8 cellular contexts compared by ENCODE assay signal in genomic region chr1:32200226-32201010, GRCh38. TPM values are rescaled to one million over a fixed set of nuclear protein-coding genes. Genes with fewer than 3 reads are reported as not detected.
DNase-seq lines count a peak whose midpoint lies in the region; ATAC-seq and TF ChIP-seq lines count a peak whose summit lies in the region.

CCDC28B (plus strand) TSS chr1:32200595; CDS start chr1:32201936, 1,341 bp downstream.

- no peaks in the 10 kb centered on the region for H3K9me3 ChIP-seq in BE2C

- CTCF ChIA-PET in activated CD4-positive, alpha-beta T cell treated with anti-CD3 and anti-CD28 coated beads, Interleukin-2, amount 10 ng/mL, durations not matched to agents 7 days and 5 days (lab: Charles Lee), result interaction anchor here (0.7 to 2.2 kb wide), 7 partner anchors 9 to 91 kb away, joined by 3 to 11 read pairs (median 4); partner anchors contain the start of gene TXLNA

- H3K27ac Mint-ChIP-seq in activated CD4-positive, alpha-beta T cell treated with anti-CD3 and anti-CD28 coated beads, Interleukin-2, amount 10 ng/mL, durations not matched to agents 7 days and 5 days, result peak within 1 kb of the TSS; percentile 88

- peaks cover 8% of the 10 kb centered on the region for H3K4me1 ChIP-seq in BE2C

- H3K4me1 Mint-ChIP-seq in activated CD4-positive, alpha-beta T cell treated with anti-CD3 and anti-CD28 coated beads, Interleukin-2, amount 10 ng/mL, durations not matched to agents 7 days and 5 days, result peaks cover 76% of the 10 kb centered on the region

- DNase-seq in BE2C (peak; percentile 56), H4 (ENCODE audit: low spot score) (peak; percentile 45), NCI-H510A treated with DMSO at 0.1 percent for 48 hours (lab: John Stamatoyannopoulos, UW) (peak; percentile 58), dermis blood vessel endothelial cell (peak; percentile 51), left kidney (ENCODE audit: low read depth, low spot score) (peak; percentile 92)
- DNase-seq in activated CD4-positive, alpha-beta T cell treated with anti-CD3 and anti-CD28 coated beads, Interleukin-2, amount 10 ng/mL, durations not matched to agents 7 days and 5 days, result peak; percentile 69
- peak; percentile 41 for DNase-seq in stimulated activated CD4-positive, alpha-beta T cell treated with anti-CD3 and anti-CD28 coated beads, Interleukin-1b, Interleukin-23, amount 100 ng/mL, for 48 hours

- no peaks in the 10 kb centered on the region; the same call in 1 of the 2 replicates for H3K36me3 ChIP-seq in BE2C

- no peaks in the 10 kb centered on the region for H3K27me3 Mint-ChIP-seq in activated CD4-positive, alpha-beta T cell treated with anti-CD3 and anti-CD28 coated beads, Interleukin-2, amount 10 ng/mL, durations not matched to agents 7 days and 5 days

- H3K9me3 Mint-ChIP-seq in activated CD4-positive, alpha-beta T cell treated with anti-CD3 and anti-CD28 coated beads, Interleukin-2, amount 10 ng/mL, durations not matched to agents 7 days and 5 days, result no peaks in the 10 kb centered on the region

- no peak for ATAC-seq in GM21423 (IDR thresholded peaks at IDR 0.05; ENCODE audit: unreplicated experiment)

- H3K4me3 ChIP-seq in BE2C (ENCODE audit: low read depth, low read length), result peak within 1 kb of the TSS; percentile 70

- no peaks in the 10 kb centered on the region for H3K27me3 ChIP-seq in BE2C

- POLR2A ChIA-PET in activated CD4-positive, alpha-beta T cell treated with anti-CD3 and anti-CD28 coated beads, Interleukin-2, amount 10 ng/mL, durations not matched to agents 7 days and 5 days (lab: Charles Lee), result interaction anchor here (0.6 to 0.8 kb wide), 2 partner anchors 15 to 939 kb away, joined by 3 read pairs; no protein-coding TSS in a partner anchor

- no peak for TF ChIP-seq CTCF in BE2C (IDR thresholded peaks at IDR 0.05; ENCODE audit: low read depth, low read length)

- H3K36me3 Mint-ChIP-seq in activated CD4-positive, alpha-beta T cell treated with anti-CD3 and anti-CD28 coated beads, Interleukin-2, amount 10 ng/mL, durations not matched to agents 7 days and 5 days (ENCODE audit: low read depth), result peaks cover 43% of the 10 kb centered on the region

- H3K4me3 Mint-ChIP-seq in activated CD4-positive, alpha-beta T cell treated with anti-CD3 and anti-CD28 coated beads, Interleukin-2, amount 10 ng/mL, durations not matched to agents 7 days and 5 days, result peak within 1 kb of the TSS; percentile 81

RNA-seq across cellular contexts. Expression of gene CCDC28B, which starts in this region (rescaled TPM):
- polyA plus RNA-seq in BE2C (2012; ENCODE audit: insufficient read depth, insufficient read length, low read depth), result 79.9 TPM
- total RNA-seq in H4 (2014; rRNA removed; shearing (Covaris generic)), result 25.1 and 36.3 TPM in 2 replicates
- total RNA-seq in activated CD4-positive, alpha-beta T cell treated with anti-CD3 and anti-CD28 coated beads, Interleukin-2, amount 10 ng/mL, durations not matched to agents 7 days and 5 days, result 10 to 100 TPM; 33.4 to 36.6 TPM
- total RNA-seq in dermis blood vessel endothelial cell, result 10.8 and 16.8 TPM in 2 replicates

Comparison
In these comparisons a context has a peak if more than half of its experiments do, and no peak if none do; other contexts are left out.
1. DNase-seq: peak in every context shown above with its lines; median percentile 92 in left kidney; 69 in activated CD4-positive, alpha-beta T cell treated with anti-CD3 and anti-CD28 coated beads, Interleukin-2, amount 10 ng/mL, durations not matched to agents 7 days and 5 days; 58 in NCI-H510A treated with DMSO at 0.1 percent for 48 hours; 56 in BE2C; 51 in dermis blood vessel endothelial cell; 45 in H4; 41 in stimulated activated CD4-positive, alpha-beta T cell treated with anti-CD3 and anti-CD28 coated beads, Interleukin-1b, Interleukin-23, amount 100 ng/mL, for 48 hours.